ENCODE assay signal across 8 cellular contexts in genomic region chr13:35411059-35411744, GRCh38.
"Had no signal": no experiment of that assay in that cellular context is flagged by ENCODE, and none has a peak within 500 bp of the region (broad histone marks: within the 10 kb centered on the region; RNA-seq: fewer than 3 reads in every experiment).

No MANE protein-coding gene starts in this region.

- ATAC-seq: GM12878 had no signal

- DNase-seq: GDM1, GF-D8 had no signal

- FAIRE-seq: G401.6, GM12878, GM12891, GM12892, GM18507, GM19239 had no signal

- H3K4me3 ChIP-seq: GM12878 had no signal
